Comparison of ENCODE assay signal across 2 cellular contexts in genomic region chr9:109121218-109121796, GRCh38.
TF ChIP-seq lines count a peak whose summit lies in the region.

No MANE protein-coding gene starts in this region.

TF ChIP-seq in GM23338, 12 proteins besides CTCF, POLR2A, EP300 and RAD21:
- TF ChIP-seq STAT1 (IDR thresholded peaks at IDR 0.05; ENCODE audit: unreplicated experiment), result no peak
- TF ChIP-seq ZNF462 (CRISPR knock-in tag; IDR thresholded peaks at IDR 0.05), result no peak
- TF ChIP-seq CREB1 (CRISPR knock-in tag; IDR thresholded peaks at IDR 0.05; ENCODE audit: low read depth), result no peak

TF ChIP-seq in K562, 482 proteins besides CTCF, POLR2A, EP300 and RAD21:
- TF ChIP-seq SRSF7 (optimal IDR thresholded peaks at IDR 0.05; ENCODE audit: low read depth, low read length) (no peak), MED1 (CRISPR knock-in tag; IDR thresholded peaks at IDR 0.05; ENCODE audit: borderline replicate concordance) (no peak), CLOCK (CRISPR knock-in tag; IDR thresholded peaks at IDR 0.05; ENCODE audit: borderline replicate concordance) (no peak), HMGXB4 (CRISPR knock-in tag; IDR thresholded peaks at IDR 0.05) (no peak), CSDE1 (IDR thresholded peaks at IDR 0.05) (0 out of 4 replicates have a peak, but pooled peaks of 1 of the 2 experiments have one; percentile 27), MAZ (CRISPR knock-in tag; conservative IDR thresholded peaks at IDR 0.05 in 1 of 2, IDR thresholded peaks at IDR 0.05 in 1 of 2) (no peak), ASH1L (IDR thresholded peaks at IDR 0.05; ENCODE audit: borderline replicate concordance, low read depth, partially characterized antibody) (no peak), HNRNPK (IDR thresholded peaks at IDR 0.05; ENCODE audit: low read depth, low read length, poor library complexity, severe bottlenecking) (no peak), HDAC1 (IDR thresholded peaks at IDR 0.05) (no peak), ATF7 (IDR thresholded peaks at IDR 0.05) (no peak), ZC3H8 (IDR thresholded peaks at IDR 0.05) (no peak), HNRNPUL1 (IDR thresholded peaks at IDR 0.05; ENCODE audit: low read length) (no peak), SOX6 (IDR thresholded peaks at IDR 0.05) (no peak), FIP1L1 (IDR thresholded peaks at IDR 0.05; ENCODE audit: low read depth, low read length, poor library complexity, severe bottlenecking) (no peak), SMARCC2 (IDR thresholded peaks at IDR 0.05; ENCODE audit: low read depth) (no peak), YBX1 (IDR thresholded peaks at IDR 0.05) (no peak), STAT5A (IDR thresholded peaks at IDR 0.05; ENCODE audit: borderline replicate concordance, low read length) (no peak), SMAD1 (IDR thresholded peaks at IDR 0.05; ENCODE audit: low read depth, low read length, partially characterized antibody) (no peak), BRD9 (IDR thresholded peaks at IDR 0.05; ENCODE audit: low read depth, partially characterized antibody) (peak; percentile 17), NFE2 (IDR thresholded peaks at IDR 0.05; ENCODE audit: low read depth) (no peak), SMARCE1 (IDR thresholded peaks at IDR 0.05) (peak; percentile 21; the same call in 1 of the 2 replicates), KDM4B (IDR thresholded peaks at IDR 0.05; ENCODE audit: borderline replicate concordance in 2 of 2, low read depth in 1 of 2) (no peak), ZBTB7A (IDR thresholded peaks at IDR 0.05; ENCODE audit: borderline replicate concordance, control insufficient read depth, low read depth, low read length) (peak; percentile 23; the same call in 1 of the 2 replicates), ZNF592 (IDR thresholded peaks at IDR 0.05) (peak; percentile 45; the same call in 1 of the 2 replicates), CBX2 (IDR thresholded peaks at IDR 0.05; ENCODE audit: insufficient read depth, low read length, poor library complexity, severe bottlenecking) (no peak), PURB (CRISPR knock-in tag; IDR thresholded peaks at IDR 0.05; ENCODE audit: low read depth) (no peak)
- TF ChIP-seq, protein P1, sequence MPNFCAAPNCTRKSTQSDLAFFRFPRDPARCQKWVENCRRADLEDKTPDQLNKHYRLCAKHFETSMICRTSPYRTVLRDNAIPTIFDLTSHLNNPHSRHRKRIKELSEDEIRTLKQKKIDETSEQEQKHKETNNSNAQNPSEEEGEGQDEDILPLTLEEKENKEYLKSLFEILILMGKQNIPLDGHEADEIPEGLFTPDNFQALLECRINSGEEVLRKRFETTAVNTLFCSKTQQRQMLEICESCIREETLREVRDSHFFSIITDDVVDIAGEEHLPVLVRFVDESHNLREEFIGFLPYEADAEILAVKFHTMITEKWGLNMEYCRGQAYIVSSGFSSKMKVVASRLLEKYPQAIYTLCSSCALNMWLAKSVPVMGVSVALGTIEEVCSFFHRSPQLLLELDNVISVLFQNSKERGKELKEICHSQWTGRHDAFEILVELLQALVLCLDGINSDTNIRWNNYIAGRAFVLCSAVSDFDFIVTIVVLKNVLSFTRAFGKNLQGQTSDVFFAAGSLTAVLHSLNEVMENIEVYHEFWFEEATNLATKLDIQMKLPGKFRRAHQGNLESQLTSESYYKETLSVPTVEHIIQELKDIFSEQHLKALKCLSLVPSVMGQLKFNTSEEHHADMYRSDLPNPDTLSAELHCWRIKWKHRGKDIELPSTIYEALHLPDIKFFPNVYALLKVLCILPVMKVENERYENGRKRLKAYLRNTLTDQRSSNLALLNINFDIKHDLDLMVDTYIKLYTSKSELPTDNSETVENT (CRISPR knock-in tag; IDR thresholded peaks at IDR 0.05), result no peak
- TF ChIP-seq, protein P2, sequence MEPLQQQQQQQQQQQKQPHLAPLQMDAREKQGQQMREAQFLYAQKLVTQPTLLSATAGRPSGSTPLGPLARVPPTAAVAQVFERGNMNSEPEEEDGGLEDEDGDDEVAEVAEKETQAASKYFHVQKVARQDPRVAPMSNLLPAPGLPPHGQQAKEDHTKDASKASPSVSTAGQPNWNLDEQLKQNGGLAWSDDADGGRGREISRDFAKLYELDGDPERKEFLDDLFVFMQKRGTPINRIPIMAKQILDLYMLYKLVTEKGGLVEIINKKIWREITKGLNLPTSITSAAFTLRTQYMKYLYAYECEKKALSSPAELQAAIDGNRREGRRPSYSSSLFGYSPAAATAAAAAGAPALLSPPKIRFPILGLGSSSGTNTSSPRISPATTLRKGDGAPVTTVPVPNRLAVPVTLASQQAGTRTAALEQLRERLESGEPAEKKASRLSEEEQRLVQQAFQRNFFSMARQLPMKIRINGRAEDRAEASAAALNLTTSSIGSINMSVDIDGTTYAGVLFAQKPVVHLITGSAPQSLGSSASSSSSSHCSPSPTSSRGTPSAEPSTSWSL (CRISPR knock-in tag; IDR thresholded peaks at IDR 0.05; ENCODE audit: borderline replicate concordance), result no peak
- TF ChIP-seq, protein P3, sequence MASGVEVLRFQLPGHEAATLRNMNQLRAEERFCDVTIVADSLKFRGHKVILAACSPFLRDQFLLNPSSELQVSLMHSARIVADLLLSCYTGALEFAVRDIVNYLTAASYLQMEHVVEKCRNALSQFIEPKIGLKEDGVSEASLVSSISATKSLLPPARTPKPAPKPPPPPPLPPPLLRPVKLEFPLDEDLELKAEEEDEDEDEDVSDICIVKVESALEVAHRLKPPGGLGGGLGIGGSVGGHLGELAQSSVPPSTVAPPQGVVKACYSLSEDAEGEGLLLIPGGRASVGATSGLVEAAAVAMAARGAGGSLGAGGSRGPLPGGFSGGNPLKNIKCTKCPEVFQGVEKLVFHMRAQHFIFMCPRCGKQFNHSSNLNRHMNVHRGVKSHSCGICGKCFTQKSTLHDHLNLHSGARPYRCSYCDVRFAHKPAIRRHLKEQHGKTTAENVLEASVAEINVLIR (CRISPR knock-in tag; IDR thresholded peaks at IDR 0.05), result no peak
- TF ChIP-seq, protein P4, sequence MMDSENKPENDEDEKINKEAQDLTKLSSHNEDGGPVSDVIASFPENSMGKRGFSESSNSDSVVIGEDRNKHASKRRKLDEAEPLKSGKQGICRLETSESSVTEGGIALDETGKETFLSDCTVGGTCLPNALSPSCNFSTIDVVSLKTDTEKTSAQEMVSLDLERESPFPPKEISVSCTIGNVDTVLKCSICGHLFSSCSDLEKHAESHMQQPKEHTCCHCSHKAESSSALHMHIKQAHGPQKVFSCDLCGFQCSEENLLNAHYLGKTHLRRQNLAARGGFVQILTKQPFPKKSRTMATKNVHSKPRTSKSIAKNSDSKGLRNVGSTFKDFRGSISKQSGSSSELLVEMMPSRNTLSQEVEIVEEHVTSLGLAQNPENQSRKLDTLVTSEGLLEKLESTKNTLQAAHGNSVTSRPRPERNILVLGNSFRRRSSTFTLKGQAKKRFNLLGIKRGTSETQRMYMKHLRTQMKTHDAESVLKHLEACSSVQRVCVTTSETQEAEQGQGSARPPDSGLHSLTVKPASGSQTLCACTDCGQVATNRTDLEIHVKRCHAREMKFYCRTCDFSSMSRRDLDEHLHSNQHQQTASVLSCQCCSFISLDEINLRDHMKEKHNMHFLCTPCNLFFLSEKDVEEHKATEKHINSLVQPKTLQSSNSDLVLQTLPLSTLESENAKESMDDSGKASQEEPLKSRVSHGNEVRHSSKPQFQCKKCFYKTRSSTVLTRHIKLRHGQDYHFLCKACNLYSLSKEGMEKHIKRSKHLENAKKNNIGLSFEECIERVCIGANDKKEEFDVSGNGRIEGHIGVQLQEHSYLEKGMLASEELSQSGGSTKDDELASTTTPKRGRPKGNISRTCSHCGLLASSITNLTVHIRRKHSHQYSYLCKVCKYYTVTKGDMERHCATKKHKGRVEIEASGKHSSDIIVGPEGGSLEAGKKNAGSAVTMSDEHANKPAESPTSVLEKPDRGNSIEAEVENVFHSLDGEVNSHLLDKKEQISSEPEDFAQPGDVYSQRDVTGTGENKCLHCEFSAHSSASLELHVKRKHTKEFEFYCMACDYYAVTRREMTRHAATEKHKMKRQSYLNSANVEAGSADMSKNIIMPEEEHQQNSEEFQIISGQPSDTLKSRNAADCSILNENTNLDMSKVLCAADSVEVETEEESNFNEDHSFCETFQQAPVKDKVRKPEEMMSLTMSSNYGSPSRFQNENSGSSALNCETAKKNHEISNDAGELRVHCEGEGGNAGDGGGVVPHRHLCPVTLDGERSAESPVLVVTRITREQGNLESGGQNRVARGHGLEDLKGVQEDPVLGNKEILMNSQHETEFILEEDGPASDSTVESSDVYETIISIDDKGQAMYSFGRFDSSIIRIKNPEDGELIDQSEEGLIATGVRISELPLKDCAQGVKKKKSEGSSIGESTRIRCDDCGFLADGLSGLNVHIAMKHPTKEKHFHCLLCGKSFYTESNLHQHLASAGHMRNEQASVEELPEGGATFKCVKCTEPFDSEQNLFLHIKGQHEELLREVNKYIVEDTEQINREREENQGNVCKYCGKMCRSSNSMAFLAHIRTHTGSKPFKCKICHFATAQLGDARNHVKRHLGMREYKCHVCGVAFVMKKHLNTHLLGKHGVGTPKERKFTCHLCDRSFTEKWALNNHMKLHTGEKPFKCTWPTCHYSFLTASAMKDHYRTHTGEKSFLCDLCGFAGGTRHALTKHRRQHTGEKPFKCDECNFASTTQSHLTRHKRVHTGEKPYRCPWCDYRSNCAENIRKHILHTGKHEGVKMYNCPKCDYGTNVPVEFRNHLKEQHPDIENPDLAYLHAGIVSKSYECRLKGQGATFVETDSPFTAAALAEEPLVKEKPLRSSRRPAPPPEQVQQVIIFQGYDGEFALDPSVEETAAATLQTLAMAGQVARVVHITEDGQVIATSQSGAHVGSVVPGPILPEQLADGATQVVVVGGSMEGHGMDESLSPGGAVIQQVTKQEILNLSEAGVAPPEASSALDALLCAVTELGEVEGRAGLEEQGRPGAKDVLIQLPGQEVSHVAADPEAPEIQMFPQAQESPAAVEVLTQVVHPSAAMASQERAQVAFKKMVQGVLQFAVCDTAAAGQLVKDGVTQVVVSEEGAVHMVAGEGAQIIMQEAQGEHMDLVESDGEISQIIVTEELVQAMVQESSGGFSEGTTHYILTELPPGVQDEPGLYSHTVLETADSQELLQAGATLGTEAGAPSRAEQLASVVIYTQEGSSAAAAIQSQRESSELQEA (IDR thresholded peaks at IDR 0.05; ENCODE audit: low read depth), result no peak
